Comparison of ENCODE assay signal across 1 cellular context in the genomic region with DNA sequence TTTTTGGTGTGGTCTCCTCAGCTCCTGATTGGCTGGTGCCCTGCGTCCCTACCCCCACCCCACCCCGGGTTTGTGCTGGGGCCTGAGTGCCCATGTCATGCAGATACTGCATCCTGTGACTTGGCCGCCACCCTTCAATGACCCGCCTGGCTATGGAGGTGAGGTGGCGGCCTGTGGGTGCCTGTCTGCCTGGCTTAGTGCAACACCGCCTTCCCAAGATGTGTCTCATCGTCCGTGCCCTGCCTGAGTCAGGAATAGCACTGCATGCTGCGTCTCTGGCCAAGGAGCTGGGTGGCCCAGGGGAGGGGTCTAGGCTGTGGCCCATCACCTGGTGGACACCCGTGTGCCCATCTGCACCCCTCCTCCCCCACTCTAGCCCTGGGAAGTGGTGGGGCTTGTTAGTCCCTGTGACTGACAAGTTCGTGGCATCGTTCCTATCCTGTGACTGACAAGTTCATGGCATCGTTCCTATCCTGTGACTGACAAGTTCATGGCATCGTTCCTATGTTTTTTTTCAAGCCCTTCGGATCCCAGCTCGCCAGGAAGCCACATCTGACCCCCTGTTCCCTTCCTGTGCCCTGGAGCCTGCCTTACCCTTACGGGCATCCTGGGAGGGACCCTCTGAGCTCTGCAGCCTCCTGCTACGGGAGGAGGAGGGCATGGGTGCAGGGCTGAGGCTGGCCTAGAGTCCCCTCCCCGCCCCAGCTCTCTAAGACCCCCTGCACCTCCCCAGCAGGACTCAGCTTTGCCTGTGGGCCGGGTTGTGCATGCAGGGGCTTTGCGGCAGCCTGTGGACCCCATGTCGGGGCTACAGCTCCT.
TF ChIP-seq lines count a peak whose summit lies in the region.

No MANE protein-coding gene starts in this region.

TF ChIP-seq in endothelial cell of umbilical vein, 7 proteins besides CTCF, POLR2A, EP300 and RAD21:
- TF ChIP-seq GATA2 (IDR thresholded peaks at IDR 0.05; ENCODE audit: insufficient read depth, insufficient read length, low read depth, low read length) (no peak), MYC (IDR thresholded peaks at IDR 0.05; ENCODE audit: low read depth, low read length) (no peak), EZH2 (IDR thresholded peaks at IDR 0.05; ENCODE audit: borderline replicate concordance, low read depth, low read length, severe bottlenecking) (no peak), FOS (IDR thresholded peaks at IDR 0.05; ENCODE audit: borderline replicate concordance, insufficient read depth, low read length) (no peak), JUN (IDR thresholded peaks at IDR 0.05; ENCODE audit: borderline replicate concordance, insufficient read depth, insufficient read length, low read depth) (no peak), POLR2AphosphoS5 (IDR thresholded peaks at IDR 0.05; ENCODE audit: insufficient read depth, low read depth, low read length) (no peak)
- TF ChIP-seq, protein P1, sequence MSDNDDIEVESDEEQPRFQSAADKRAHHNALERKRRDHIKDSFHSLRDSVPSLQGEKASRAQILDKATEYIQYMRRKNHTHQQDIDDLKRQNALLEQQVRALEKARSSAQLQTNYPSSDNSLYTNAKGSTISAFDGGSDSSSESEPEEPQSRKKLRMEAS (IDR thresholded peaks at IDR 0.05; ENCODE audit: insufficient read depth, insufficient read length) = no peak
